8 cellular contexts compared by ENCODE assay signal in genomic region chr4:156771171-156771837, GRCh38.
A peak's percentile ranks its signal among the peaks of the same experiment; 100 is the strongest.
DNase-seq lines count a peak whose midpoint lies in the region; ATAC-seq and TF ChIP-seq lines count a peak whose summit lies in the region.

No MANE protein-coding gene starts in this region.

- H3K9me3 Mint-ChIP-seq in activated CD4-positive, alpha-beta memory T cell treated with anti-CD3 and anti-CD28 coated beads for 36 hours, result peaks cover 2% of the 10 kb centered on the region

- H3K36me3 ChIP-seq in PC-3 (ENCODE audit: low read depth, low read length), result no peaks in the 10 kb centered on the region
- H3K36me3 ChIP-seq in parathyroid adenoma (ENCODE audit: control insufficient read depth, insufficient read depth, low read length), result no peaks in the 10 kb centered on the region

- BruUV-seq in PC-3 (replicated peaks; lab: Mats Ljungman, UMichigan), result no TSS peak

- no peak for TF ChIP-seq CTCF in PC-3 (conservative IDR thresholded peaks at IDR 0.05; ENCODE audit: low read depth, low read length)
- no peak for TF ChIP-seq CTCF in fibroblast of mammary gland (conservative IDR thresholded peaks at IDR 0.05; ENCODE audit: control insufficient read depth, insufficient read depth, low read depth, low read length)
- TF ChIP-seq CTCF in parathyroid adenoma (IDR thresholded peaks at IDR 0.05), result no peak

- no peaks in the 10 kb centered on the region for H3K4me1 Mint-ChIP-seq in activated CD4-positive, alpha-beta memory T cell treated with anti-CD3 and anti-CD28 coated beads for 36 hours (ENCODE audit: low read depth)
- H3K4me1 Mint-ChIP-seq in T-helper 17 cell, result no peaks in the 10 kb centered on the region

- POLR2A ChIA-PET in HEK293T (lab: Yijun Ruan, JAX) (no interaction called here), PC-3 (lab: Charles Lee; ENCODE audit: unreplicated experiment) (interaction anchor here (0.6 kb wide), 1 partner anchor 28 kb away, joined by 3 read pairs; no protein-coding TSS in a partner anchor)
- POLR2A ChIA-PET in activated CD4-positive, alpha-beta memory T cell treated with anti-CD3 and anti-CD28 coated beads for 36 hours (lab: Charles Lee), result no interaction called here

- H3K4me3 Mint-ChIP-seq in activated CD4-positive, alpha-beta memory T cell treated with anti-CD3 and anti-CD28 coated beads for 36 hours, result no peak overlapping the region
- no peak overlapping the region for H3K4me3 Mint-ChIP-seq in T-helper 17 cell

- no peaks in the 10 kb centered on the region for H3K79me2 ChIP-seq in PC-3 (ENCODE audit: low read length)
- H3K79me2 ChIP-seq in parathyroid adenoma, result no peaks in the 10 kb centered on the region

- DNase-seq in HEK293T (ENCODE audit: extremely low spot score), result peak; percentile 40
- peak; percentile 85 for DNase-seq in PC-3
- DNase-seq in fibroblast of mammary gland (ENCODE audit: low read depth), result peak; percentile 85
- DNase-seq in activated CD4-positive, alpha-beta memory T cell treated with anti-CD3 and anti-CD28 coated beads for 36 hours, result no peak
- DNase-seq in T-helper 17 cell, result no peak

- H3K9me2 ChIP-seq in PC-3 (replicated peaks; ENCODE audit: low read length), result no peaks in the 10 kb centered on the region

- H3K9ac ChIP-seq in PC-3 (ENCODE audit: low read length) (no peak overlapping the region), parathyroid adenoma (no peak overlapping the region)

- CTCF ChIA-PET in HEK293T (lab: Yijun Ruan, JAX), result no interaction called here
- CTCF ChIA-PET in PC-3 (lab: Charles Lee), result interaction anchor here (1.0 kb wide), 1 partner anchor 198 kb away, joined by 3 read pairs; no protein-coding TSS in a partner anchor
- CTCF ChIA-PET in activated CD4-positive, alpha-beta memory T cell treated with anti-CD3 and anti-CD28 coated beads for 36 hours (lab: Charles Lee), result no interaction called here

- peak overlapping the region; percentile 25 for H2AFZ ChIP-seq in PC-3 (ENCODE audit: low read length)
- peak overlapping the region; percentile 22 for H2AFZ ChIP-seq in parathyroid adenoma

- intact Hi-C loops in PC-3 (cut with micrococcal nuclease), result loop anchor here (5.0 to 10.0 kb wide), 2 partner anchors 197 to 294 kb away; no protein-coding TSS in a partner anchor
- intact Hi-C loops in activated CD4-positive, alpha-beta memory T cell treated with anti-CD3 and anti-CD28 coated beads for 36 hours (cut with micrococcal nuclease), result no loop called here

- H3F3A ChIP-seq in PC-3 (ENCODE audit: low read length, unreplicated experiment), result no peaks in the 10 kb centered on the region

- no peaks in the 10 kb centered on the region for H3K27me3 Mint-ChIP-seq in activated CD4-positive, alpha-beta memory T cell treated with anti-CD3 and anti-CD28 coated beads for 36 hours
- H3K27me3 Mint-ChIP-seq in T-helper 17 cell, result no peaks in the 10 kb centered on the region

- H3K4me1 ChIP-seq in PC-3 (ENCODE audit: insufficient read depth, low read length) (peaks cover 53% of the 10 kb centered on the region), parathyroid adenoma (peaks cover 17% of the 10 kb centered on the region)

- H3K4me3 ChIP-seq in PC-3 (ENCODE audit: low read length) (peak overlapping the region; percentile 50), fibroblast of mammary gland (ENCODE audit: control insufficient read depth, low read depth, low read length) (no peak overlapping the region), parathyroid adenoma (ENCODE audit: low read depth, low read length) (peak overlapping the region; percentile 56)

- H4K20me1 ChIP-seq in PC-3 (ENCODE audit: low read length), result no peaks in the 10 kb centered on the region

- H3K9me3 ChIP-seq in PC-3 (ENCODE audit: low read length) (no peaks in the 10 kb centered on the region), parathyroid adenoma (ENCODE audit: control insufficient read depth, low read length) (no peaks in the 10 kb centered on the region), T-helper 17 cell (ENCODE audit: control insufficient read depth, low read length, poor library complexity, severe bottlenecking) (no peaks in the 10 kb centered on the region)

- H3K27me3 ChIP-seq in PC-3 (ENCODE audit: low read length), result no peaks in the 10 kb centered on the region
- H3K27me3 ChIP-seq in parathyroid adenoma (ENCODE audit: control insufficient read depth, insufficient read depth, low read length), result no peaks in the 10 kb centered on the region

- no peaks in the 10 kb centered on the region for H3K36me3 Mint-ChIP-seq in activated CD4-positive, alpha-beta memory T cell treated with anti-CD3 and anti-CD28 coated beads for 36 hours
- no peaks in the 10 kb centered on the region for H3K36me3 Mint-ChIP-seq in T-helper 17 cell (ENCODE audit: low read depth)

- ATAC-seq in PC-3, result peak; percentile 83
- no peak for ATAC-seq in HG02885 (IDR thresholded peaks at IDR 0.05; ENCODE audit: poor library complexity, unreplicated experiment)
- ATAC-seq in GM18511 (IDR thresholded peaks at IDR 0.05; ENCODE audit: unreplicated experiment), result no peak
- no peak for ATAC-seq in T-helper 17 cell

- H3K4me2 ChIP-seq in PC-3 (ENCODE audit: low read length), result peak overlapping the region; percentile 74
- peak overlapping the region; percentile 66 for H3K4me2 ChIP-seq in parathyroid adenoma (ENCODE audit: low read length)

- no peak overlapping the region for H3K27ac Mint-ChIP-seq in activated CD4-positive, alpha-beta memory T cell treated with anti-CD3 and anti-CD28 coated beads for 36 hours
- H3K27ac Mint-ChIP-seq in T-helper 17 cell, result no peak overlapping the region

- H3K27ac ChIP-seq in PC-3 (ENCODE audit: low read length) (peak overlapping the region; percentile 57), parathyroid adenoma (peak overlapping the region; percentile 91)

TF ChIP-seq in HEK293T, 16 proteins besides CTCF, POLR2A, EP300 and RAD21:
- TF ChIP-seq ZNF384 (IDR thresholded peaks at IDR 0.05) (no peak), SUZ12 (IDR thresholded peaks at IDR 0.05) (no peak), CTBP1 (IDR thresholded peaks at IDR 0.05; ENCODE audit: borderline replicate concordance) (0 out of 2 replicates have a peak, but pooled peaks have one; percentile 17), FOXM1 (IDR thresholded peaks at IDR 0.05; ENCODE audit: borderline replicate concordance) (no peak), SP1 (IDR thresholded peaks at IDR 0.05) (no peak)
- TF ChIP-seq, protein P1, sequence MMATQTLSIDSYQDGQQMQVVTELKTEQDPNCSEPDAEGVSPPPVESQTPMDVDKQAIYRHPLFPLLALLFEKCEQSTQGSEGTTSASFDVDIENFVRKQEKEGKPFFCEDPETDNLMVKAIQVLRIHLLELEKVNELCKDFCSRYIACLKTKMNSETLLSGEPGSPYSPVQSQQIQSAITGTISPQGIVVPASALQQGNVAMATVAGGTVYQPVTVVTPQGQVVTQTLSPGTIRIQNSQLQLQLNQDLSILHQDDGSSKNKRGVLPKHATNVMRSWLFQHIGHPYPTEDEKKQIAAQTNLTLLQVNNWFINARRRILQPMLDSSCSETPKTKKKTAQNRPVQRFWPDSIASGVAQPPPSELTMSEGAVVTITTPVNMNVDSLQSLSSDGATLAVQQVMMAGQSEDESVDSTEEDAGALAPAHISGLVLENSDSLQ (IDR thresholded peaks at IDR 0.05), result peak; percentile 61

Comparison
In these comparisons a context has a peak if more than half of its experiments do, and no peak if none do; other contexts are left out.
1. DNase-seq: peak in HEK293T (single experiment), PC-3 (single experiment) and fibroblast of mammary gland (single experiment); none in activated CD4-positive, alpha-beta memory T cell treated with anti-CD3 and anti-CD28 coated beads for 36 hours (single experiment) and T-helper 17 cell (0 of 3).